In genomic region chr2:44171018-44171417, GRCh38 we compare ENCODE assay signal across 8 cellular contexts. TPM values are rescaled to one million over a fixed set of nuclear protein-coding genes. Genes with fewer than 3 reads are reported as not detected.
DNase-seq lines count a peak whose midpoint lies in the region; TF ChIP-seq lines count a peak whose summit lies in the region.

No MANE protein-coding gene starts in this region.

- H3K36me3 Mint-ChIP-seq in IgD-negative memory B cell = no peaks in the 10 kb centered on the region

- no peaks in the 10 kb centered on the region for H3K9me3 Mint-ChIP-seq in IgD-negative memory B cell

- H3K4me3 Mint-ChIP-seq in IgD-negative memory B cell = peak overlapping the region; percentile 87 to 99 (median 97)

- H3K4me3 ChIP-seq in BJ (ENCODE audit: low read depth, low read length) = peak overlapping the region; percentile 18; the same call in 1 of the 2 replicates
- H3K4me3 ChIP-seq in cardiac fibroblast (replicated peaks in 1 of 2; ENCODE audit: low read depth in 2 of 2, low read length in 2 of 2) = peak overlapping the region; percentile 5 to 62

- TF ChIP-seq CTCF in BJ (IDR thresholded peaks at IDR 0.05; ENCODE audit: insufficient read depth, low read depth, low read length) = no peak
- no peak for TF ChIP-seq CTCF in cardiac fibroblast (IDR thresholded peaks at IDR 0.05; ENCODE audit: low read depth, low read length)

- peak overlapping the region in 2 of 3 donors; percentile 17 to 39 for H3K27ac Mint-ChIP-seq in IgD-negative memory B cell

- POLR2A ChIA-PET in BJ (lab: Charles Lee) = no interaction called here

- no peaks in the 10 kb centered on the region for H3K36me3 ChIP-seq in BJ (ENCODE audit: control insufficient read depth, insufficient read depth, low read length)

- CTCF ChIA-PET in BJ (lab: Yijun Ruan, JAX) = interaction anchor here (1.5 to 1.6 kb wide), 2 partner anchors 16 to 46 kb away, joined by 3 to 5 read pairs; no protein-coding TSS in a partner anchor

- peak; percentile 35 for DNase-seq in BJ (ENCODE audit: low read depth)
- DNase-seq in cardiac fibroblast (ENCODE audit: low read depth in 2 of 2) = peak; percentile 29 to 68
- peak; percentile 21 for DNase-seq in midbrain (lab: John Stamatoyannopoulos, UW)
- DNase-seq in ecto neural progenitor cell (ENCODE audit: low spot score) = no peak
- no peak for DNase-seq in stimulated activated CD4-positive, alpha-beta T cell treated with anti-CD3 and anti-CD28 coated beads, Interleukin-4, amount 100 ng/mL, for 24 hours
- no peak for DNase-seq in NCI-H345 treated with DMSO at 0.1 percent for 48 hours (lab: John Stamatoyannopoulos, UW; ENCODE audit: unreplicated experiment)
- no peak for DNase-seq in posterior vena cava (ENCODE audit: low spot score)

- no peaks in the 10 kb centered on the region for H3K27me3 ChIP-seq in BJ (ENCODE audit: control insufficient read depth, insufficient read depth, low read length)

- H3K27me3 Mint-ChIP-seq in IgD-negative memory B cell = no peaks in the 10 kb centered on the region

- H3K4me1 Mint-ChIP-seq in IgD-negative memory B cell = peaks cover 18 to 47% (median 35%) of the 10 kb centered on the region in 3 donors

- intact Hi-C loops in posterior vena cava (cut with DNase I) = no loop called here

RNA-seq across cellular contexts. Expression of gene PPM1B, which starts 2.3 kb away (rescaled TPM):
- 8.2 and 25.7 TPM in 2 replicates for polyA plus RNA-seq in BJ (2011; rRNA removed)
- 17.1 and 20.3 TPM in 2 replicates for polyA minus RNA-seq in BJ (2011; rRNA and poly(A)+ RNA removed)
- 40.7 TPM for polyA plus RNA-seq in IgD-negative memory B cell
- total RNA-seq in posterior vena cava = 10 to 100 TPM; 38.3 to 45.0 TPM

Comparison
In these comparisons a context has a peak if more than half of its experiments do, and no peak if none do; other contexts are left out.
1. DNase-seq: peak in BJ (single experiment), cardiac fibroblast (2 of 2) and midbrain (single experiment); none in ecto neural progenitor cell (single experiment), stimulated activated CD4-positive, alpha-beta T cell treated with anti-CD3 and anti-CD28 coated beads, Interleukin-4, amount 100 ng/mL, for 24 hours (single experiment), NCI-H345 treated with DMSO at 0.1 percent for 48 hours (single experiment) and posterior vena cava (single experiment).